1 cellular context compared by ENCODE assay signal in the genomic region with DNA sequence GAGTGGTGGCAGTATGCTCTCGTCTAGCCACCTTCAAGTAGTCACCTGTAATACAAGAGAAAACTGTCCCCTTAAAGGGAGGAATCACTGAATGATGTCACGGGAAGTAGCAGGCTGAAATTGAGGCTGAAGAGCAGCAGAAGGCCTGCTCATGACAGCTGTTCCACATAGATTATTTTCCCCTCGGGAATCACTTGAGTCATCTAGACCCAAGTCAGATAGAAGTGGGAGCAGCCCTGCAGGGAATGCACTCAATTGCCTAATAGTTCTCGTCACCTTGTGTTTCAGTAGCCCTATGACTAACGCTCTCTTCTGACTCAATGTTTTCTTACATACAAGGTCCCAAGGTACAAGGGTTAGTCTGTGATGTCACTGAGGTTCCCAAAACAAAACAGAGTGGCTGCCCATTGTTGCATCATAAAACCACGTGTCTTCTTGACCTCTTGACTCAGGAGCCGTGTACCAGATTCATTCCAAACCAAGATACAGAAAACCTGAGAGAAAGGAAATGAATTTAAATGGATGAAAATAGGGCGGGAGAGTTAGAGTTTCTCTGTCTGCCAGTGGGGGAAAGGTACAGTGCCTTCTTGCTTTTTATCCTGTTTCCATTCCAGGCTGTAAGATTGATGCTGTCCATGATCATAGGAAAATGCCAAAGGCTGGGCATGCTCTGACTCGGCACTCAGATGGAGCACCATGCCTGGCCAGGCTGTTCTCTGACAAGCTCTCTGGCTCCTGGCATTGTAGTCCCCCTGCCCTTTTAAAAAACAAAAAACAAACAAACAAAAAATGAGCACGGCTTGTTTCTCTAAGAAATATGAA.
A peak's percentile ranks its signal among the peaks of the same experiment; 100 is the strongest.
TF ChIP-seq lines count a peak whose summit lies in the region.

No MANE protein-coding gene starts in this region.

TF ChIP-seq in HEK293, 187 proteins besides CTCF, POLR2A, EP300 and RAD21 (continued from another document and continues in another):
- TF ChIP-seq ZNF664 (tag by site-specific recombination; IDR thresholded peaks at IDR 0.05) (no peak), ZNF184 (tag by site-specific recombination; IDR thresholded peaks at IDR 0.05) (peak; percentile 77), ZSCAN4 (tag by site-specific recombination; IDR thresholded peaks at IDR 0.05) (peak; percentile 25; the same call in 1 of the 2 replicates), SP7 (tag by site-specific recombination; IDR thresholded peaks at IDR 0.05) (peak; percentile 96), ZNF202 (tag by site-specific recombination; IDR thresholded peaks at IDR 0.05; ENCODE audit: borderline replicate concordance) (no peak), KLF1 (tag by site-specific recombination; IDR thresholded peaks at IDR 0.05) (no peak), EGR2 (tag by site-specific recombination; IDR thresholded peaks at IDR 0.05; ENCODE audit: low read depth) (no peak), ZBTB11 (tag by site-specific recombination; conservative IDR thresholded peaks at IDR 0.05; ENCODE audit: low read depth) (no peak), IKZF3 (tag by site-specific recombination; IDR thresholded peaks at IDR 0.05) (peak; percentile 61), ZNF2 (tag by site-specific recombination; IDR thresholded peaks at IDR 0.05) (peak; percentile 67), ZNF785 (tag by site-specific recombination; IDR thresholded peaks at IDR 0.05) (no peak), ZFP41 (tag by site-specific recombination; IDR thresholded peaks at IDR 0.05; ENCODE audit: borderline replicate concordance) (no peak), ZNF514 (tag by site-specific recombination; IDR thresholded peaks at IDR 0.05) (no peak), ZNF426 (tag by site-specific recombination; IDR thresholded peaks at IDR 0.05) (no peak), BCL11B (tag by site-specific recombination; IDR thresholded peaks at IDR 0.05; ENCODE audit: low read depth) (no peak), ZNF777 (tag by site-specific recombination; IDR thresholded peaks at IDR 0.05; ENCODE audit: borderline replicate concordance) (no peak), ZNF391 (tag by site-specific recombination; IDR thresholded peaks at IDR 0.05; ENCODE audit: borderline replicate concordance, low read depth) (0 out of 2 replicates have a peak, but pooled peaks have one; percentile 49), ZNF529 (tag by site-specific recombination; IDR thresholded peaks at IDR 0.05; ENCODE audit: insufficient replicate concordance) (no peak), KLF10 (tag by site-specific recombination; IDR thresholded peaks at IDR 0.05) (peak; percentile 87), ZNF639 (tag by site-specific recombination; IDR thresholded peaks at IDR 0.05) (peak; percentile 93; the same call in 1 of the 2 replicates), ZNF571 (tag by site-specific recombination; IDR thresholded peaks at IDR 0.05) (no peak), ZNF280D (tag by site-specific recombination; IDR thresholded peaks at IDR 0.05) (0 out of 2 replicates have a peak, but pooled peaks have one; percentile 12), ZNF623 (tag by site-specific recombination; IDR thresholded peaks at IDR 0.05) (peak; percentile 31; the same call in 1 of the 2 replicates), PRDM4 (tag by site-specific recombination; IDR thresholded peaks at IDR 0.05) (no peak), ZNF214 (tag by site-specific recombination; IDR thresholded peaks at IDR 0.05; ENCODE audit: borderline replicate concordance) (no peak), ZNF423 (tag by site-specific recombination; IDR thresholded peaks at IDR 0.05) (no peak), ZNF302 (tag by site-specific recombination; IDR thresholded peaks at IDR 0.05; ENCODE audit: low read depth) (no peak), GLI4 (tag by site-specific recombination; IDR thresholded peaks at IDR 0.05) (no peak), TRIM28 (IDR thresholded peaks at IDR 0.05; ENCODE audit: borderline replicate concordance, low read length) (no peak), ZNF138 (tag by site-specific recombination; IDR thresholded peaks at IDR 0.05; ENCODE audit: borderline replicate concordance) (no peak), FEZF1 (tag by site-specific recombination; IDR thresholded peaks at IDR 0.05) (peak; percentile 39; the same call in 1 of the 2 replicates), ZSCAN5A (tag by site-specific recombination; IDR thresholded peaks at IDR 0.05) (no peak)
- TF ChIP-seq, protein P1, sequence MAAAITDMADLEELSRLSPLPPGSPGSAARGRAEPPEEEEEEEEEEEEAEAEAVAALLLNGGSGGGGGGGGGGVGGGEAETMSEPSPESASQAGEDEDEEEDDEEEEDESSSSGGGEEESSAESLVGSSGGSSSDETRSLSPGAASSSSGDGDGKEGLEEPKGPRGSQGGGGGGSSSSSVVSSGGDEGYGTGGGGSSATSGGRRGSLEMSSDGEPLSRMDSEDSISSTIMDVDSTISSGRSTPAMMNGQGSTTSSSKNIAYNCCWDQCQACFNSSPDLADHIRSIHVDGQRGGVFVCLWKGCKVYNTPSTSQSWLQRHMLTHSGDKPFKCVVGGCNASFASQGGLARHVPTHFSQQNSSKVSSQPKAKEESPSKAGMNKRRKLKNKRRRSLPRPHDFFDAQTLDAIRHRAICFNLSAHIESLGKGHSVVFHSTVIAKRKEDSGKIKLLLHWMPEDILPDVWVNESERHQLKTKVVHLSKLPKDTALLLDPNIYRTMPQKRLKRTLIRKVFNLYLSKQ (tag by site-specific recombination; IDR thresholded peaks at IDR 0.05; ENCODE audit: borderline replicate concordance): no peak
- TF ChIP-seq, protein P2, sequence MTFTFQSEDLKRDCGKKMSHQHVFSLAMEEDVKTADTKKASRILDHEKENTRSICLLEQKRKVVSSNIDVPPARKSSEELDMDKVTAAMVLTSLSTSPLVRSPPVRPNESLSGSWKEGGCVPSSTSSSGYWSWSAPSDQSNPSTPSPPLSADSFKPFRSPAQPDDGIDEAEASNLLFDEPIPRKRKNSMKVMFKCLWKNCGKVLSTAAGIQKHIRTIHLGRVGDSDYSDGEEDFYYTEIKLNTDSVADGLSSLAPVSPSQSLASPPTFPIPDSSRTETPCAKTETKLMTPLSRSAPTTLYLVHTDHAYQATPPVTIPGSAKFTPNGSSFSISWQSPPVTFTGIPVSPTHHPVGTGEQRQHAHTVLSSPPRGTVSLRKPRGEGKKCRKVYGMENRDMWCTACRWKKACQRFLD (tag by site-specific recombination; IDR thresholded peaks at IDR 0.05): no peak
- TF ChIP-seq, protein P3, sequence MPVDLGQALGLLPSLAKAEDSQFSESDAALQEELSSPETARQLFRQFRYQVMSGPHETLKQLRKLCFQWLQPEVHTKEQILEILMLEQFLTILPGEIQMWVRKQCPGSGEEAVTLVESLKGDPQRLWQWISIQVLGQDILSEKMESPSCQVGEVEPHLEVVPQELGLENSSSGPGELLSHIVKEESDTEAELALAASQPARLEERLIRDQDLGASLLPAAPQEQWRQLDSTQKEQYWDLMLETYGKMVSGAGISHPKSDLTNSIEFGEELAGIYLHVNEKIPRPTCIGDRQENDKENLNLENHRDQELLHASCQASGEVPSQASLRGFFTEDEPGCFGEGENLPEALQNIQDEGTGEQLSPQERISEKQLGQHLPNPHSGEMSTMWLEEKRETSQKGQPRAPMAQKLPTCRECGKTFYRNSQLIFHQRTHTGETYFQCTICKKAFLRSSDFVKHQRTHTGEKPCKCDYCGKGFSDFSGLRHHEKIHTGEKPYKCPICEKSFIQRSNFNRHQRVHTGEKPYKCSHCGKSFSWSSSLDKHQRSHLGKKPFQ (tag by site-specific recombination; IDR thresholded peaks at IDR 0.05): no peak
